In genomic region chr19:54575205-54575604, GRCh38 we compare ENCODE assay signal across 5 cellular contexts. TPM values are rescaled to one million over a fixed set of nuclear protein-coding genes. Genes with fewer than 3 reads are reported as not detected.
"Had no signal": no experiment of that assay in that cellular context is flagged by ENCODE, and none has a peak within 500 bp of the region (broad histone marks: within the 10 kb centered on the region; RNA-seq: fewer than 3 reads in every experiment).

No MANE protein-coding gene starts in this region.

RNA-seq across cellular contexts. Expression of gene LILRA2, which starts 1.6 kb away (rescaled TPM):
- total RNA-seq: M059J, PC-3, RPMI7951, SJCRH30, SK-MEL-5 had no signal

RNA-seq across cellular contexts. Expression of gene LILRA1, which starts 18.2 kb away (rescaled TPM):
- total RNA-seq: M059J, PC-3, RPMI7951, SJCRH30, SK-MEL-5 had no signal

RNA-seq across cellular contexts. Expression of gene LILRB1, which starts 55.1 kb away (rescaled TPM):
- total RNA-seq: M059J, PC-3, RPMI7951, SJCRH30, SK-MEL-5 had no signal
